8 cellular contexts compared by ENCODE assay signal in the genomic region with DNA sequence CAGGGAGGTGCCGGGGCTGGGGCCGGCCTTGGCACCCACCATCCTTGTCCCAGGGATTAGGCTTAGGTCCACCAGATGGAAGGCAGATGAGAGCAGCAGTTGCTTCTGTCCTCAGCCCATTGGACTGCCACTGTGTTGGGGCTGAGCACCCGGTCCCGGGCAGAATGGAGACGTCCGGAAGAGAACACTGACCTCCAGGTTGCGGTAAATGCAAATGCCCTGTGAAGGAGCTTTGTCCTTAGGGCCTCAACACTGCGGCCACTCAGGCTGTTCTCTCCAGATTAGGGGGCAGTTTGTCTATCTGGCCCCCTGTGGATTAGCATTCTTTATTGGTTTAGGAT. TPM values are rescaled to one million over a fixed set of nuclear protein-coding genes. Genes with fewer than 3 reads are reported as not detected.
DNase-seq lines count a peak whose midpoint lies in the region; ATAC-seq, FAIRE-seq and TF ChIP-seq lines count a peak whose summit lies in the region.

Gene SERINC4, minus strand, starts transcription at position 276 of the 341 bp plus-strand sequence. Its CDS starts 234 bp downstream, at position 42.

- H3K36me3 Mint-ChIP-seq in activated T-cell treated with anti-CD3 and anti-CD28 coated beads, Interleukin-2, amount 50 U/mL, for 4 hours (ENCODE audit: insufficient read depth): peaks cover 48% of the 10 kb centered on the region

- peaks cover 19% of the 10 kb centered on the region for H3K36me3 ChIP-seq in mammary epithelial cell (ENCODE audit: insufficient read depth, low read length)
- H3K36me3 ChIP-seq in lung (ENCODE audit: control insufficient read depth in 2 of 2, insufficient read depth in 2 of 2, low read length in 2 of 2): peaks cover 5 to 27% of the 10 kb centered on the region in 2 donors
- peaks cover 70% of the 10 kb centered on the region for H3K36me3 ChIP-seq in upper lobe of right lung

- no TSS peak for BruUV-seq in mammary epithelial cell (replicated peaks; lab: Mats Ljungman, UMichigan)

- H2AFZ ChIP-seq in mammary epithelial cell (ENCODE audit: low read depth, low read length): peak within 1 kb of the TSS; percentile 88

- 68% methylated on average over 2 of the region's 8 CpGs for WGBS in mammary epithelial cell (ENCODE audit: low coverage, missing lambda C conversion rate)
- 94 to 97% methylated on average over 8 of the region's 8 CpGs for WGBS in lung, 2 donors

- TF ChIP-seq CTCF in mammary epithelial cell (conservative IDR thresholded peaks at IDR 0.05 in 1 of 2, IDR thresholded peaks at IDR 0.05 in 1 of 2; ENCODE audit: extremely low read depth in 1 of 2, insufficient read depth in 1 of 2, low read depth in 1 of 2, low read length in 2 of 2): no peak
- no peak for TF ChIP-seq CTCF in lung (IDR thresholded peaks at IDR 0.05; ENCODE audit: control extremely low read depth, extremely low read depth)
- no peak for TF ChIP-seq CTCF in upper lobe of right lung (IDR thresholded peaks at IDR 0.05)

- peaks cover 26% of the 10 kb centered on the region for H3K79me2 ChIP-seq in mammary epithelial cell (ENCODE audit: insufficient read depth, low read length)

- peak within 1 kb of the TSS; percentile 76 for H3K9ac ChIP-seq in mammary epithelial cell (ENCODE audit: insufficient read depth, low read length)

- ATAC-seq in activated T-cell treated with anti-CD3 and anti-CD28 coated beads, Interleukin-2, amount 50 U/mL, for 4 hours: no peak
- ATAC-seq in lung (ENCODE audit: insufficient read depth, low FRiP score): no peak
- ATAC-seq in upper lobe of right lung: peak; percentile 1
- ATAC-seq in HG02870 (IDR thresholded peaks at IDR 0.05; ENCODE audit: unreplicated experiment): no peak

- no peaks in the 10 kb centered on the region for H3K27me3 ChIP-seq in mammary epithelial cell (ENCODE audit: insufficient read depth, low read length)
- H3K27me3 ChIP-seq in lung (ENCODE audit: control insufficient read depth, insufficient read depth): no peaks in the 10 kb centered on the region
- H3K27me3 ChIP-seq in upper lobe of right lung: no peaks in the 10 kb centered on the region

- H3K27me3 Mint-ChIP-seq in activated T-cell treated with anti-CD3 and anti-CD28 coated beads, Interleukin-2, amount 50 U/mL, for 4 hours (ENCODE audit: low read depth): no peaks in the 10 kb centered on the region

- FAIRE-seq in GM19239 (lab: Jason Lieb, UNC): no peak

- H3K4me3 ChIP-seq in mammary epithelial cell (replicated peaks in 1 of 3; ENCODE audit: insufficient read depth in 1 of 3, low read depth in 2 of 3, low read length in 3 of 3) (peak within 1 kb of the TSS; percentile 77 to 90 (median 83)), lung (peak within 1 kb of the TSS; percentile 99), upper lobe of right lung (peak within 1 kb of the TSS; percentile 96)

- intact Hi-C loops in mammary epithelial cell (cut with micrococcal nuclease) (no loop called here), upper lobe of right lung (cut with DNase I) (no loop called here)

- H3K4me1 Mint-ChIP-seq in activated T-cell treated with anti-CD3 and anti-CD28 coated beads, Interleukin-2, amount 50 U/mL, for 4 hours (ENCODE audit: low read depth): peaks cover 43% of the 10 kb centered on the region

- H3K4me3 Mint-ChIP-seq in activated T-cell treated with anti-CD3 and anti-CD28 coated beads, Interleukin-2, amount 50 U/mL, for 4 hours: peak within 1 kb of the TSS; percentile 99

- CTCF ChIA-PET in mammary epithelial cell (lab: Charles Lee; ENCODE audit: low non-redundant PET): no interaction called here

- H3K27ac ChIP-seq in mammary epithelial cell (ENCODE audit: insufficient read depth, low read depth, low read length) (peak within 1 kb of the TSS; percentile 58), lung (ENCODE audit: low read depth in 1 of 2, low read length in 1 of 2) (peak within 1 kb of the TSS; percentile 73 to 95), upper lobe of right lung (peak within 1 kb of the TSS; percentile 87)

- no peaks in the 10 kb centered on the region for H3K9me3 Mint-ChIP-seq in activated T-cell treated with anti-CD3 and anti-CD28 coated beads, Interleukin-2, amount 50 U/mL, for 4 hours

- no peaks in the 10 kb centered on the region for H3K9me3 ChIP-seq in mammary epithelial cell (replicated peaks; ENCODE audit: insufficient read depth, low read length)
- no peaks in the 10 kb centered on the region for H3K9me3 ChIP-seq in lung (ENCODE audit: control insufficient read depth in 2 of 2, insufficient read depth in 1 of 2, low read length in 1 of 2)
- H3K9me3 ChIP-seq in upper lobe of right lung: no peaks in the 10 kb centered on the region

- dilution Hi-C loops in mammary epithelial cell (cut with HindIII; ENCODE audit: low sequenced_read_pairs): no loop called here

- peak within 1 kb of the TSS; percentile 74 for H3K4me2 ChIP-seq in mammary epithelial cell (ENCODE audit: insufficient read depth, low read depth, low read length)

- H4K20me1 ChIP-seq in mammary epithelial cell (ENCODE audit: insufficient read depth, low read length): no peaks in the 10 kb centered on the region

- in situ Hi-C loops in mammary epithelial cell (cut with MboI; ENCODE audit: low sequenced_read_pairs in 2 of 2): no loop called here

- no peak for DNase-seq in activated T-cell treated with anti-CD3 and anti-CD28 coated beads, Interleukin-2, amount 50 U/mL, for 4 hours
- no peak for DNase-seq in activated T-cell treated with anti-CD3 and anti-CD28 coated beads for 4 hours
- DNase-seq in mammary epithelial cell: no peak
- DNase-seq in lung (ENCODE audit: low spot score): no peak
- DNase-seq in upper lobe of right lung: peak; percentile 23
- no peak for DNase-seq in amniotic stem cell (lab: John Stamatoyannopoulos, UW)
- no peak for DNase-seq in GM19239 (ENCODE audit: insufficient read length, low spot score)

- H3K4me1 ChIP-seq in mammary epithelial cell (ENCODE audit: insufficient read depth, low read length) (peaks cover 26% of the 10 kb centered on the region), lung (ENCODE audit: control insufficient read depth in 2 of 2, insufficient read depth in 2 of 2, low read length in 2 of 2) (peaks cover 16 to 21% of the 10 kb centered on the region in 2 donors), upper lobe of right lung (peaks cover 33% of the 10 kb centered on the region)

RNA-seq across cellular contexts. Expression of gene SERINC4, which starts in this region (rescaled TPM):
- under 1 TPM; 0.08 to 0.24 (median 0.15) TPM for total RNA-seq in activated T-cell treated with anti-CD3 and anti-CD28 coated beads, Interleukin-2, amount 50 U/mL, for 4 hours
- under 1 TPM in 1 of 2 donors, not detected in 1; 0.17 TPM for total RNA-seq in mammary epithelial cell
- 0.11 TPM for polyA plus RNA-seq in mammary epithelial cell
- polyA minus RNA-seq in mammary epithelial cell: not detected
- under 1 TPM in 1 of 2 donors, not detected in 1; 0.18 TPM for total RNA-seq in lung
- under 1 TPM; 0.24 to 0.46 TPM for polyA plus RNA-seq in lung
- not detected for total RNA-seq in upper lobe of right lung

Comparison
In these comparisons a context has a peak if more than half of its experiments do, and no peak if none do; other contexts are left out.
1. Peak in DNase-seq, ATAC-seq, H3K4me3 ChIP-seq and H3K27ac ChIP-seq in upper lobe of right lung; RNA of the gene not detected or under 1 TPM.